17 cellular contexts compared by ENCODE assay signal in genomic region chr18:79428287-79428686, GRCh38. TPM values are rescaled to one million over a fixed set of nuclear protein-coding genes. Genes with fewer than 3 reads are reported as not detected.
DNase-seq lines count a peak whose midpoint lies in the region; ATAC-seq and TF ChIP-seq lines count a peak whose summit lies in the region.
"Had no signal": no experiment of that assay in that cellular context is flagged by ENCODE, and none has a peak within 500 bp of the region (broad histone marks: within the 10 kb centered on the region; RNA-seq: fewer than 3 reads in every experiment).

No MANE protein-coding gene starts in this region.

- intact Hi-C loops in CD4-positive, alpha-beta memory T cell (cut with micrococcal nuclease) = no loop called here
- intact Hi-C loops in naive thymus-derived CD4-positive, alpha-beta T cell (cut with micrococcal nuclease) = no loop called here
- intact Hi-C loops in OCI-LY7 (cut with micrococcal nuclease; ENCODE audit: unreplicated experiment) = no loop called here

- peaks cover 88% of the 10 kb centered on the region for H3K4me1 ChIP-seq in BLaER1
- H3K4me1 ChIP-seq in CD4-positive, alpha-beta memory T cell (ENCODE audit: insufficient read depth, low read length) = no peaks in the 10 kb centered on the region
- peaks cover 0 to 4% of the 10 kb centered on the region in 2 donors for H3K4me1 ChIP-seq in naive thymus-derived CD4-positive, alpha-beta T cell (ENCODE audit: control insufficient read depth in 2 of 2, insufficient read depth in 2 of 2, low read length in 2 of 2)
- no peaks in the 10 kb centered on the region for H3K4me1 ChIP-seq in OCI-LY7 (ENCODE audit: insufficient read depth, low read length, poor library complexity, severe bottlenecking)

- H3K4me2 ChIP-seq in BLaER1 = peak overlapping the region; percentile 32
- no peak overlapping the region for H3K4me2 ChIP-seq in OCI-LY7 (ENCODE audit: low read length)
- H3K4me2 ChIP-seq: PC-9 had no signal

- no peaks in the 10 kb centered on the region; the same call in 1 of the 2 replicates for H3K27me3 ChIP-seq in BLaER1
- H3K27me3 ChIP-seq in CD4-positive, alpha-beta memory T cell (ENCODE audit: insufficient read depth, low read length) = no peaks in the 10 kb centered on the region
- H3K27me3 ChIP-seq in naive thymus-derived CD4-positive, alpha-beta T cell (ENCODE audit: control insufficient read depth in 2 of 2, insufficient read depth in 2 of 2, low read length in 2 of 2) = no peaks in the 10 kb centered on the region
- H3K27me3 ChIP-seq: MG63 had no signal

- CTCF ChIA-PET in CD4-positive, alpha-beta memory T cell (lab: Charles Lee; ENCODE audit: partially characterized antibody) = no interaction called here
- CTCF ChIA-PET in naive thymus-derived CD4-positive, alpha-beta T cell (lab: Charles Lee) = no interaction called here
- CTCF ChIA-PET in OCI-LY7 (lab: Charles Lee; ENCODE audit: unreplicated experiment) = no interaction called here

- no peak overlapping the region for H3K9ac ChIP-seq in BLaER1

- no peak overlapping the region for H2AFZ ChIP-seq in OCI-LY7 (ENCODE audit: low read length)
- H2AFZ ChIP-seq: PC-9 had no signal

- H3K36me3 Mint-ChIP-seq in CD4-positive, alpha-beta memory T cell = peaks cover 13 to 30% of the 10 kb centered on the region in 2 donors
- H3K36me3 Mint-ChIP-seq in central memory CD8-positive, alpha-beta T cell (ENCODE audit: insufficient read depth) = peaks cover 18% of the 10 kb centered on the region
- H3K36me3 Mint-ChIP-seq in naive thymus-derived CD4-positive, alpha-beta T cell = peaks cover 9 to 13% (median 11%) of the 10 kb centered on the region in 5 donors

- peaks cover 45% of the 10 kb centered on the region for H3K36me3 ChIP-seq in BLaER1
- no peaks in the 10 kb centered on the region for H3K36me3 ChIP-seq in CD4-positive, alpha-beta memory T cell (ENCODE audit: insufficient read depth, low read length)
- peaks cover 0 to 47% (median 3%) of the 10 kb centered on the region in 3 experiments for H3K36me3 ChIP-seq in naive thymus-derived CD4-positive, alpha-beta T cell (ENCODE audit: control insufficient read depth in 2 of 3, insufficient read depth in 3 of 3, low read length in 3 of 3)
- peaks cover 12% of the 10 kb centered on the region for H3K36me3 ChIP-seq in OCI-LY7 (ENCODE audit: insufficient read depth, low read length)
- H3K36me3 ChIP-seq: MG63 had no signal

- H3K27ac ChIP-seq in BLaER1 (no peak overlapping the region), OCI-LY7 (ENCODE audit: low read depth, low read length, poor library complexity, severe bottlenecking) (no peak overlapping the region)
- no peak overlapping the region for H3K27ac ChIP-seq in CD4-positive, alpha-beta memory T cell (ENCODE audit: low read depth, low read length)
- H3K27ac ChIP-seq in naive thymus-derived CD4-positive, alpha-beta T cell (ENCODE audit: low read depth, low read length) = no peak overlapping the region
- H3K27ac ChIP-seq: PC-9 had no signal

- peaks cover 4% of the 10 kb centered on the region; the same call in 1 of the 2 replicates for H3K79me2 ChIP-seq in OCI-LY7 (ENCODE audit: insufficient read depth, low read depth, low read length)

- H3K4me1 Mint-ChIP-seq in CD4-positive, alpha-beta memory T cell = peaks cover 22 to 63% (median 35%) of the 10 kb centered on the region in 4 donors
- H3K4me1 Mint-ChIP-seq in central memory CD8-positive, alpha-beta T cell = peaks cover 34% of the 10 kb centered on the region
- H3K4me1 Mint-ChIP-seq in naive thymus-derived CD4-positive, alpha-beta T cell = peaks cover 18 to 54% (median 36%) of the 10 kb centered on the region in 7 donors

- H4K20me1 ChIP-seq in BLaER1 (peaks cover 94% of the 10 kb centered on the region), OCI-LY7 (ENCODE audit: insufficient read depth, low read length) (no peaks in the 10 kb centered on the region)

- H3K9me2 ChIP-seq in OCI-LY7 (ENCODE audit: insufficient read depth, low read length) = no peaks in the 10 kb centered on the region

- H3K9me3 ChIP-seq in BLaER1 (no peaks in the 10 kb centered on the region), OCI-LY7 (ENCODE audit: low read length) (no peaks in the 10 kb centered on the region)
- no peaks in the 10 kb centered on the region for H3K9me3 ChIP-seq in CD4-positive, alpha-beta memory T cell (ENCODE audit: control insufficient read depth in 1 of 2, low read length in 2 of 2)
- H3K9me3 ChIP-seq in naive thymus-derived CD4-positive, alpha-beta T cell (ENCODE audit: control insufficient read depth in 2 of 3, low read length in 3 of 3) = no peaks in the 10 kb centered on the region
- H3K9me3 ChIP-seq: MG63 had no signal

- ATAC-seq in central memory CD8-positive, alpha-beta T cell (replicated peaks; ENCODE audit: extremely low read depth, poor library complexity, severe bottlenecking) = no peak
- no peak for ATAC-seq in naive thymus-derived CD4-positive, alpha-beta T cell

- H3K4me3 ChIP-seq in BLaER1 (no peak overlapping the region), OCI-LY7 (ENCODE audit: low read depth, low read length, poor library complexity, severe bottlenecking) (no peak overlapping the region)
- H3K4me3 ChIP-seq in CD4-positive, alpha-beta memory T cell (ENCODE audit: low read length in 2 of 2) = no peak overlapping the region
- H3K4me3 ChIP-seq in naive thymus-derived CD4-positive, alpha-beta T cell (ENCODE audit: low read length) = no peak overlapping the region
- H3K4me3 ChIP-seq: MG63, PC-9 had no signal

- BruUV-seq in OCI-LY7 (replicated peaks; lab: Mats Ljungman, UMichigan) = no TSS peak

- H3K4me3 Mint-ChIP-seq in CD4-positive, alpha-beta memory T cell = no peak overlapping the region
- H3K4me3 Mint-ChIP-seq in central memory CD8-positive, alpha-beta T cell = no peak overlapping the region
- H3K4me3 Mint-ChIP-seq in naive thymus-derived CD4-positive, alpha-beta T cell = no peak overlapping the region
- H3K4me3 Mint-ChIP-seq: CD14-positive monocyte, HFFc6 had no signal

- TF ChIP-seq CTCF in OCI-LY7 (conservative IDR thresholded peaks at IDR 0.05; ENCODE audit: low read length) = no peak

- H3K9me3 Mint-ChIP-seq in CD4-positive, alpha-beta memory T cell = peaks cover 0 to 4% (median 0%) of the 10 kb centered on the region in 8 donors
- H3K9me3 Mint-ChIP-seq in central memory CD8-positive, alpha-beta T cell = no peaks in the 10 kb centered on the region
- H3K9me3 Mint-ChIP-seq in naive thymus-derived CD4-positive, alpha-beta T cell = peaks cover 0 to 8% (median 0%) of the 10 kb centered on the region in 11 donors
- H3K9me3 Mint-ChIP-seq: CD14-positive monocyte had no signal

- no peak for DNase-seq in CD4-positive, alpha-beta memory T cell
- no peak for DNase-seq in central memory CD8-positive, alpha-beta T cell (ENCODE audit: low spot score in 2 of 2)
- DNase-seq in naive thymus-derived CD4-positive, alpha-beta T cell = no peak
- DNase-seq in OCI-LY7 (ENCODE audit: low spot score) = no peak
- no peak for DNase-seq in cortex of kidney (lab: John Stamatoyannopoulos, UW)
- no peak for DNase-seq in putamen (ENCODE audit: low spot score)
- DNase-seq: DMS79, HFFc6, MG63, NCI-H1092 treated with DMSO at 0.1 percent for 48 hours, NCI-H2081 treated with DMSO at 0.1 percent for 48 hours, NCI-H510A treated with DMSO at 0.1 percent for 48 hours, NCI-H82, PC-9 had no signal

- POLR2A ChIA-PET in CD4-positive, alpha-beta memory T cell (lab: Charles Lee; ENCODE audit: partially characterized antibody) = no interaction called here
- POLR2A ChIA-PET in naive thymus-derived CD4-positive, alpha-beta T cell (lab: Charles Lee) = no interaction called here
- POLR2A ChIA-PET in OCI-LY7 (lab: Charles Lee) = no interaction called here

- H3K27ac Mint-ChIP-seq in CD4-positive, alpha-beta memory T cell = peak overlapping the region in 4 of 7 donors; percentile 36 to 70 (median 56)
- peak overlapping the region; percentile 44 for H3K27ac Mint-ChIP-seq in central memory CD8-positive, alpha-beta T cell (ENCODE audit: low read depth)
- peak overlapping the region in 8 of 9 donors; percentile 9 to 85 (median 60) for H3K27ac Mint-ChIP-seq in naive thymus-derived CD4-positive, alpha-beta T cell
- H3K27ac Mint-ChIP-seq: HFFc6 had no signal

- no peaks in the 10 kb centered on the region for H3K27me3 Mint-ChIP-seq in CD4-positive, alpha-beta memory T cell
- no peaks in the 10 kb centered on the region for H3K27me3 Mint-ChIP-seq in central memory CD8-positive, alpha-beta T cell
- H3K27me3 Mint-ChIP-seq in naive thymus-derived CD4-positive, alpha-beta T cell = no peaks in the 10 kb centered on the region

RNA-seq across cellular contexts. Expression of gene NFATC1, which starts 32.6 kb away (rescaled TPM):
- 10 to 100 TPM; 64.3 to 69.6 TPM for total RNA-seq in CD4-positive, alpha-beta memory T cell
- 10 to 100 TPM; 15.3 to 45.5 TPM for polyA plus RNA-seq in CD4-positive, alpha-beta memory T cell
- 10 to 100 TPM; 44.3 to 87.2 (median 53.8) TPM for total RNA-seq in naive thymus-derived CD4-positive, alpha-beta T cell
- 10 to 100 TPM; 27.1 to 49.9 TPM for polyA plus RNA-seq in naive thymus-derived CD4-positive, alpha-beta T cell
- total RNA-seq in OCI-LY7 (2014; rRNA removed; shearing (Covaris generic)) = 15.3 and 23.6 TPM in 2 replicates
- 50.4 and 54.3 TPM in 2 replicates for total RNA-seq in OCI-LY7 (2022)
- total RNA-seq: HT-29 had no signal
